Comparison of ENCODE assay signal across 17 cellular contexts in the genomic region with DNA sequence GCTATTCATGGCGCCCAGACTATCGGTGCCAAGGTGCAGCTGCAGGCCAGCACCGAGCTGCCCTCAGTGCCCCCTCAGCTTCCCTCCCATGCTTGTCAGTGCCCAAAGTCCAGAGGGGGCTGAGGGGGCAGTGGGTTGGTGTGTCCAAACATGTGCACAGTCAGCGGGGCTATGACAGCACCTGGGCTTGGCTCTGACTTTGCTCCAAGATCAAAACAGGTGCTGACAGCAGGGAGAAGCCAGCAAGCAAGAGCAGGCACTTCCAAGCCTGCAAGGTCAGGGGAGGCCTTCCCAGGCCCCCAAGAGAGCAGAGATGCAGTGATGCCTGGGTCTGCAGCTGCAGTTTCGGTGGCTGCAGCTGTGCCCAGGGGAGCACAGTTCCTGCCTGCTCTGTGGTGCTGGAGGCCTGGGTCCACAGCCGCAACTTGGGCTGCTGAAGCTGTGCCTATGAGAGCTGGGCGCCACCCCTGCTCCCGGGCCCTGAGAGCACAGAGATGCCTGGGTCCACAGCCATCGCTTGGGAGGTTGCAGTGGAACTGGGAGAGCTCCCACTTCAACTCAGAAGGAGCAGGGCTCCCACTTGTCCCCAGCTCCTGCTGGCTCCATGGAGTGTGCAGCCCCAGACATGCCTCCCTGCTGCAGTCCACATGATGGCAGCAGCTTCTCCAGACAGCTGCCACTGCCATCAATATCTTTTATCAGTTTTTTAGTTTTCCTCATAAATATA.
DNase-seq lines count a peak whose midpoint lies in the region; ATAC-seq and TF ChIP-seq lines count a peak whose summit lies in the region.
"Had no signal": no experiment of that assay in that cellular context is flagged by ENCODE, and none has a peak within 500 bp of the region (broad histone marks: within the 10 kb centered on the region; RNA-seq: fewer than 3 reads in every experiment).

No MANE protein-coding gene starts in this region.

- DNase-seq in DMS53 (lab: John Stamatoyannopoulos, UW): peak; percentile 27
- no peak for DNase-seq in DMS53 treated with DMSO at 0.1 percent for 48 hours (lab: John Stamatoyannopoulos, UW; ENCODE audit: unreplicated experiment)
- DNase-seq in RWPE2 (ENCODE audit: low spot score): no peak
- peak; percentile 16 for DNase-seq in iPS-NIHi11 (ENCODE audit: low spot score)
- no peak for DNase-seq in dedifferentiated amniotic fluid mesenchymal stem cell (ENCODE audit: extremely low spot score)
- no peak for DNase-seq in HUDEP-2 (lab: John Stamatoyannopoulos, UW; ENCODE audit: unreplicated experiment in 76 of 76)
- DNase-seq: 8988T; activated CD4-positive, alpha-beta T cell treated with anti-CD3 and anti-CD28 coated beads, Interleukin-2, amount 10 ng/mL, durations not matched to agents 7 days and 5 days; CD4-positive, CD25-positive, alpha-beta regulatory T cell; DMS79 treated with DMSO at 0.1 percent for 48 hours; foreskin fibroblast; left ventricle myocardium inferior; NCI-H1694 treated with DMSO at 0.1 percent for 48 hours; PC-9; tibial artery had no signal

- H3K9me3 Mint-ChIP-seq in stimulated activated memory B cell treated with anti-CD40 and anti-IgM and Interleukin-4, amounts not matched to agents 10 μg/mL and 1 μg/mL and 100 μg/mL, for 72 hours: peaks cover 7% of the 10 kb centered on the region
- H3K9me3 Mint-ChIP-seq: activated CD4-positive, alpha-beta T cell treated with anti-CD3 and anti-CD28 coated beads, Interleukin-2, amount 10 ng/mL, durations not matched to agents 7 days and 5 days had no signal

- no peaks in the 10 kb centered on the region for H3K36me3 Mint-ChIP-seq in stimulated activated memory B cell treated with anti-CD40 and anti-IgM and Interleukin-4, amounts not matched to agents 10 μg/mL and 1 μg/mL and 100 μg/mL, for 72 hours
- H3K36me3 Mint-ChIP-seq: CD4-positive, CD25-positive, alpha-beta regulatory T cell had no signal

- H3K4me3 ChIP-seq in RWPE2 (ENCODE audit: severe bottlenecking): no peak overlapping the region
- H3K4me3 ChIP-seq: left ventricle myocardium inferior, PC-9, tibial artery had no signal

- H3K4me1 ChIP-seq in RWPE2 (ENCODE audit: insufficient read depth, poor library complexity, severe bottlenecking): no peaks in the 10 kb centered on the region
- H3K4me1 ChIP-seq: left ventricle myocardium inferior, tibial artery had no signal

- TF ChIP-seq CTCF in RWPE2 (IDR thresholded peaks at IDR 0.05; ENCODE audit: poor library complexity, severe bottlenecking): peak; percentile 5

- no peaks in the 10 kb centered on the region for H3K4me1 Mint-ChIP-seq in stimulated activated memory B cell treated with anti-CD40 and anti-IgM and Interleukin-4, amounts not matched to agents 10 μg/mL and 1 μg/mL and 100 μg/mL, for 72 hours
- H3K4me1 Mint-ChIP-seq: activated CD4-positive, alpha-beta T cell treated with anti-CD3 and anti-CD28 coated beads, Interleukin-2, amount 10 ng/mL, durations not matched to agents 7 days and 5 days; CD4-positive, CD25-positive, alpha-beta regulatory T cell had no signal

- no peaks in the 10 kb centered on the region for H3K27me3 ChIP-seq in RWPE2 (ENCODE audit: insufficient read depth, poor library complexity, severe bottlenecking)
- H3K27me3 ChIP-seq: tibial artery had no signal

- no peaks in the 10 kb centered on the region for H3K36me3 ChIP-seq in RWPE2 (ENCODE audit: low read depth)
- H3K36me3 ChIP-seq: left ventricle myocardium inferior, tibial artery had no signal

- no peak overlapping the region for H3K27ac ChIP-seq in RWPE2 (ENCODE audit: poor library complexity, severe bottlenecking)
- H3K27ac ChIP-seq: left ventricle myocardium inferior, PC-9, tibial artery had no signal

- H3K27ac Mint-ChIP-seq in stimulated activated memory B cell treated with anti-CD40 and anti-IgM and Interleukin-4, amounts not matched to agents 10 μg/mL and 1 μg/mL and 100 μg/mL, for 72 hours: no peak overlapping the region
- H3K27ac Mint-ChIP-seq: activated CD4-positive, alpha-beta T cell treated with anti-CD3 and anti-CD28 coated beads, Interleukin-2, amount 10 ng/mL, durations not matched to agents 7 days and 5 days; CD4-positive, CD25-positive, alpha-beta regulatory T cell had no signal

- no peaks in the 10 kb centered on the region for H3K9me3 ChIP-seq in RWPE2 (ENCODE audit: severe bottlenecking)
- H3K9me3 ChIP-seq: left ventricle myocardium inferior, tibial artery had no signal

- no peaks in the 10 kb centered on the region for H3K27me3 Mint-ChIP-seq in stimulated activated memory B cell treated with anti-CD40 and anti-IgM and Interleukin-4, amounts not matched to agents 10 μg/mL and 1 μg/mL and 100 μg/mL, for 72 hours
- H3K27me3 Mint-ChIP-seq: activated CD4-positive, alpha-beta T cell treated with anti-CD3 and anti-CD28 coated beads, Interleukin-2, amount 10 ng/mL, durations not matched to agents 7 days and 5 days; CD4-positive, CD25-positive, alpha-beta regulatory T cell had no signal

- H3K4me3 Mint-ChIP-seq in stimulated activated memory B cell treated with anti-CD40 and anti-IgM and Interleukin-4, amounts not matched to agents 10 μg/mL and 1 μg/mL and 100 μg/mL, for 72 hours: no peak overlapping the region
- H3K4me3 Mint-ChIP-seq: activated CD4-positive, alpha-beta T cell treated with anti-CD3 and anti-CD28 coated beads, Interleukin-2, amount 10 ng/mL, durations not matched to agents 7 days and 5 days; CD4-positive, CD25-positive, alpha-beta regulatory T cell had no signal

- no peak for ATAC-seq in RWPE2 (ENCODE audit: low read depth)
- peak; percentile 31 for ATAC-seq in stimulated activated memory B cell treated with anti-CD40 and anti-IgM and Interleukin-4, amounts not matched to agents 10 μg/mL and 1 μg/mL and 100 μg/mL, for 72 hours
- ATAC-seq in HG02678 (IDR thresholded peaks at IDR 0.05; ENCODE audit: unreplicated experiment): no peak

Comparison
In these comparisons a context has a peak if more than half of its experiments do, and no peak if none do; other contexts are left out.
1. DNase-seq: peak in DMS53 (single experiment) and iPS-NIHi11 (single experiment); none in DMS53 treated with DMSO at 0.1 percent for 48 hours (single experiment), RWPE2 (single experiment), dedifferentiated amniotic fluid mesenchymal stem cell (single experiment) and HUDEP-2 (0 of 76).